1 cellular context compared by ENCODE assay signal in genomic region chr1:236124965-236125364, GRCh38.
TF ChIP-seq lines count a peak whose summit lies in the region.

No MANE protein-coding gene starts in this region.

TF ChIP-seq in HCT116, 20 proteins besides CTCF, POLR2A, EP300 and RAD21 (continued from another document):
- TF ChIP-seq ATF3 (IDR thresholded peaks at IDR 0.05) = no peak
